ENCODE assay signal across 21 cellular contexts in the genomic region with DNA sequence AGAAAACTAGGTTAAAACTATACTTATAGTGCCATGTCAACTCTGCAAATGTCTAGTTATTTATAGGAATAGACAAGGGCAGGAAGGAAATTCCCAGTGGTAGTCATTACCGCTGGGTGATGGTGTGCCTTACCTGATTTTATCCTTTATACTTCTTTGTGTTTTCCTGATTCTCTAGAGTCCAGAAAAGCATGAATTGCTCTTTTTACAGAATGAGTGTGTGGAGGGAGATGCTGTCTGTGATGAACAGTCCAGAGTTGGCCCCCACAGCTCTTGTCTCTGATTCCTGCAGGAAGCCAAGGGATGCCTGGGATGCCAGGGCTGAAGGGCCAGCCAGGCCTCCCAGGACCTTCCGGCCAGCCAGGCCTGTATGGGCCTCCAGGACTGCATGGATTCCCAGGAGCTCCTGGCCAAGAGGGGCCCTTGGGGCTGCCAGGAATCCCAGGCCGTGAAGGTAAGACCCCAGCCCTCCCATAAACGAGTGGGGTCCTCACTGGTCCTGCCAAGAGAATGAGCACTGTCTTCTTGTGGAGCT.
"Had no signal": no experiment of that assay in that cellular context is flagged by ENCODE, and none has a peak within 500 bp of the region (broad histone marks: within the 10 kb centered on the region; RNA-seq: fewer than 3 reads in every experiment).

No MANE protein-coding gene starts in this region.

- H3K9me3 ChIP-seq: spleen, tibial nerve, uterus had no signal

- H3K27me3 ChIP-seq: neural progenitor cell, spleen, tibial nerve, uterus had no signal

- H3K4me3 ChIP-seq: lung, neural progenitor cell, spleen, tibial nerve, uterus had no signal

- H3K9ac ChIP-seq: neural progenitor cell had no signal

- H3K4me1 ChIP-seq: uterus had no signal

- ATAC-seq: activated CD4-positive, alpha-beta T cell treated with anti-CD3 and anti-CD28 coated beads for 36 hours; naive thymus-derived CD8-positive, alpha-beta T cell had no signal

- H3K36me3 ChIP-seq: neural progenitor cell, uterus had no signal

- H3K4me2 ChIP-seq: neural progenitor cell had no signal

- H2AFZ ChIP-seq: neural progenitor cell had no signal

- H3K27ac ChIP-seq: neural progenitor cell, uterus had no signal

- DNase-seq: activated B cell treated with CpG ODN at 0.5 μM for 24 hours; activated CD4-positive, alpha-beta T cell treated with anti-CD3 and anti-CD28 coated beads for 36 hours; activated CD4-positive, alpha-beta T cell treated with anti-CD3 and anti-CD28 coated beads, Interleukin-2, amount 50 U/mL, for 4 hours; activated CD8-positive, alpha-beta memory T cell treated with anti-CD3 and anti-CD28 coated beads for 24 hours; activated CD8-positive, alpha-beta memory T cell treated with anti-CD3 and anti-CD28 coated beads, Interleukin-2, amount 50 U/mL, for 4 hours; activated naive CD4-positive, alpha-beta T cell treated with anti-CD3 and anti-CD28 coated beads for 36 hours; activated naive CD8-positive, alpha-beta T cell treated with anti-CD3 and anti-CD28 coated beads, Interleukin-2, amount 10 ng/mL, durations not matched to agents 7 days and 5 days; activated T-cell treated with anti-CD3 and anti-CD28 coated beads, Interleukin-2, amount 50 U/mL, for 24 hours; amniotic stem cell; cerebellar nuclear complex; effector memory CD4-positive, alpha-beta T cell; naive thymus-derived CD8-positive, alpha-beta T cell; spleen; stimulated activated CD4-positive, alpha-beta T cell treated with anti-CD3 and anti-CD28 coated beads, Interleukin-4, amount 100 ng/mL, for 1 hour; stimulated activated naive CD4-positive, alpha-beta T cell; substantia nigra; T1000; uterus had no signal
